In genomic region chr9:90090997-90091396, GRCh38 we compare ENCODE assay signal across 1 cellular context.
TF ChIP-seq lines count a peak whose summit lies in the region.

No MANE protein-coding gene starts in this region.

TF ChIP-seq in HepG2, 621 proteins besides CTCF, POLR2A, EP300 and RAD21 (continued from another document):
- TF ChIP-seq, protein P1, sequence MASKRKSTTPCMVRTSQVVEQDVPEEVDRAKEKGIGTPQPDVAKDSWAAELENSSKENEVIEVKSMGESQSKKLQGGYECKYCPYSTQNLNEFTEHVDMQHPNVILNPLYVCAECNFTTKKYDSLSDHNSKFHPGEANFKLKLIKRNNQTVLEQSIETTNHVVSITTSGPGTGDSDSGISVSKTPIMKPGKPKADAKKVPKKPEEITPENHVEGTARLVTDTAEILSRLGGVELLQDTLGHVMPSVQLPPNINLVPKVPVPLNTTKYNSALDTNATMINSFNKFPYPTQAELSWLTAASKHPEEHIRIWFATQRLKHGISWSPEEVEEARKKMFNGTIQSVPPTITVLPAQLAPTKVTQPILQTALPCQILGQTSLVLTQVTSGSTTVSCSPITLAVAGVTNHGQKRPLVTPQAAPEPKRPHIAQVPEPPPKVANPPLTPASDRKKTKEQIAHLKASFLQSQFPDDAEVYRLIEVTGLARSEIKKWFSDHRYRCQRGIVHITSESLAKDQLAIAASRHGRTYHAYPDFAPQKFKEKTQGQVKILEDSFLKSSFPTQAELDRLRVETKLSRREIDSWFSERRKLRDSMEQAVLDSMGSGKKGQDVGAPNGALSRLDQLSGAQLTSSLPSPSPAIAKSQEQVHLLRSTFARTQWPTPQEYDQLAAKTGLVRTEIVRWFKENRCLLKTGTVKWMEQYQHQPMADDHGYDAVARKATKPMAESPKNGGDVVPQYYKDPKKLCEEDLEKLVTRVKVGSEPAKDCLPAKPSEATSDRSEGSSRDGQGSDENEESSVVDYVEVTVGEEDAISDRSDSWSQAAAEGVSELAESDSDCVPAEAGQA (IDR thresholded peaks at IDR 0.05; ENCODE audit: low read depth) = no peak
- TF ChIP-seq, protein P1 (CRISPR knock-in tag; IDR thresholded peaks at IDR 0.05; ENCODE audit: borderline replicate concordance) = no peak
- no peak for TF ChIP-seq ARNT2 (CRISPR knock-in tag; IDR thresholded peaks at IDR 0.05; ENCODE audit: low read depth)
- TF ChIP-seq, protein P2, sequence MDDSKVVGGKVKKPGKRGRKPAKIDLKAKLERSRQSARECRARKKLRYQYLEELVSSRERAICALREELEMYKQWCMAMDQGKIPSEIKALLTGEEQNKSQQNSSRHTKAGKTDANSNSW (CRISPR knock-in tag; IDR thresholded peaks at IDR 0.05; ENCODE audit: borderline replicate concordance) = no peak
- no peak for TF ChIP-seq CCAR2 (optimal IDR thresholded peaks at IDR 0.05; ENCODE audit: low read depth, low read length)
- TF ChIP-seq PCBP2 (optimal IDR thresholded peaks at IDR 0.05; ENCODE audit: low read depth, low read length, poor library complexity, severe bottlenecking) = no peak
- no peak for TF ChIP-seq SIN3B (IDR thresholded peaks at IDR 0.05; ENCODE audit: low read length)
